Comparison of ENCODE assay signal across 15 cellular contexts in the genomic region with DNA sequence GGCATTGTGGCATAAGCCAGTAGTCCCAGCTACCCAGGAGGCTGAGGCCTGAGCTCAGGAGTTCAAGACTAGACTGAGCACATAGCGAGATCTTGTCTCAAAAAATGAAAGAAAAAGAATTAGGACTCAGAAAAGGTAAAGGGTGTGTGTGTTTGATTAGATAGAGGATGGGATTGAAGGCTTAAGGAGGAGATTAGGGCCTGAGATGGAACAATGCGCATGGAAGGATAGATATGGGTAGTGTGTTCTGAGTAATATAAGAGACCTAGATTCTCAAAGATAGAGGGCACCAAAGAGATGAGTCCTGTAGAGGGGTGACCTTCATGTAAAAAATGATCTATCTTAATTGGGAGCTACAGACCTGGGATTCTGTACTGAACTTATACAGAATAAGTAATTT. TPM values are rescaled to one million over a fixed set of nuclear protein-coding genes. Genes with fewer than 3 reads are reported as not detected.
DNase-seq lines count a peak whose midpoint lies in the region; ATAC-seq and TF ChIP-seq lines count a peak whose summit lies in the region.
"Had no signal": no experiment of that assay in that cellular context is flagged by ENCODE, and none has a peak within 500 bp of the region (broad histone marks: within the 10 kb centered on the region; RNA-seq: fewer than 3 reads in every experiment).

No MANE protein-coding gene starts in this region.

- intact Hi-C loops in activated CD4-positive, alpha-beta T cell treated with anti-CD3 and anti-CD28 coated beads for 36 hours (cut with DNase I, micrococcal nuclease), result loop anchor here in 1 of 2 experiments (5.0 kb wide), 1 partner anchor 163 kb away; no protein-coding TSS in a partner anchor
- intact Hi-C loops in activated CD4-positive, alpha-beta T cell treated with anti-CD3 and anti-CD28 coated beads, Interleukin-2, amount 10 ng/mL, durations not matched to agents 24 days and 14 days (cut with micrococcal nuclease), result no loop called here
- intact Hi-C loops in activated T-helper 1 cell treated with anti-CD3 and anti-CD28 coated beads, Interleukin-12 subunit alpha, Interleukin-12 subunit beta, Interleukin-2, Interleukin-4 antibody, amounts not matched to agents 30 ng/mL and 10 ng/mL and 1 ng/mL, durations not matched to agents 14 hours and 24 hours and 36 hours (cut with micrococcal nuclease), result loop anchor here (5.0 kb wide), 1 partner anchor 158 kb away; no protein-coding TSS in a partner anchor

- H3K27me3 Mint-ChIP-seq in activated CD4-positive, alpha-beta T cell treated with anti-CD3 and anti-CD28 coated beads for 36 hours, result no peaks in the 10 kb centered on the region
- H3K27me3 Mint-ChIP-seq in activated CD4-positive, alpha-beta T cell treated with anti-CD3 and anti-CD28 coated beads, Interleukin-2, amount 10 ng/mL, durations not matched to agents 24 days and 14 days, result no peaks in the 10 kb centered on the region
- no peaks in the 10 kb centered on the region for H3K27me3 Mint-ChIP-seq in activated T-helper 1 cell treated with anti-CD3 and anti-CD28 coated beads, Interleukin-12 subunit alpha, Interleukin-12 subunit beta, Interleukin-2, Interleukin-4 antibody, amounts not matched to agents 30 ng/mL and 10 ng/mL and 1 ng/mL, durations not matched to agents 14 hours and 24 hours and 36 hours (ENCODE audit: insufficient read depth)
- H3K27me3 Mint-ChIP-seq in nephron progenitor cell (ENCODE audit: low read depth, poor library complexity), result no peaks in the 10 kb centered on the region
- H3K27me3 Mint-ChIP-seq: activated CD4-positive, alpha-beta T cell treated with anti-CD3 and anti-CD28 coated beads, Interleukin-2, amount 10 ng/mL, durations not matched to agents 7 days and 5 days had no signal

- H3K4me2 ChIP-seq in MM.1S (ENCODE audit: low read depth, low read length), result no peak overlapping the region

- no peak overlapping the region for H3K4me3 Mint-ChIP-seq in activated CD4-positive, alpha-beta T cell treated with anti-CD3 and anti-CD28 coated beads for 36 hours
- no peak overlapping the region for H3K4me3 Mint-ChIP-seq in activated CD4-positive, alpha-beta T cell treated with anti-CD3 and anti-CD28 coated beads, Interleukin-2, amount 10 ng/mL, durations not matched to agents 24 days and 14 days
- no peak overlapping the region for H3K4me3 Mint-ChIP-seq in activated T-helper 1 cell treated with anti-CD3 and anti-CD28 coated beads, Interleukin-12 subunit alpha, Interleukin-12 subunit beta, Interleukin-2, Interleukin-4 antibody, amounts not matched to agents 30 ng/mL and 10 ng/mL and 1 ng/mL, durations not matched to agents 14 hours and 24 hours and 36 hours
- H3K4me3 Mint-ChIP-seq in nephron progenitor cell, result no peak overlapping the region
- H3K4me3 Mint-ChIP-seq: activated CD4-positive, alpha-beta T cell treated with anti-CD3 and anti-CD28 coated beads, Interleukin-2, amount 10 ng/mL, durations not matched to agents 7 days and 5 days had no signal

- ATAC-seq in activated CD4-positive, alpha-beta T cell treated with anti-CD3 and anti-CD28 coated beads for 36 hours, result peak; percentile 77
- ATAC-seq: upper lobe of right lung had no signal

- no peaks in the 10 kb centered on the region for H3K4me1 ChIP-seq in MM.1S (ENCODE audit: low read length)
- H3K4me1 ChIP-seq: upper lobe of right lung had no signal

- POLR2A ChIA-PET in activated CD4-positive, alpha-beta T cell treated with anti-CD3 and anti-CD28 coated beads for 36 hours (lab: Charles Lee), result no interaction called here

- H3K36me3 ChIP-seq in MM.1S (replicated peaks; ENCODE audit: insufficient read depth, low read length), result no peaks in the 10 kb centered on the region
- H3K36me3 ChIP-seq: upper lobe of right lung had no signal

- TF ChIP-seq CTCF in MM.1S (IDR thresholded peaks at IDR 0.05; ENCODE audit: low read length), result no peak
- TF ChIP-seq CTCF in nephron progenitor cell (IDR thresholded peaks at IDR 0.05), result no peak
- TF ChIP-seq CTCF in GM13976 (IDR thresholded peaks at IDR 0.05; ENCODE audit: borderline replicate concordance, control extremely low read depth, extremely low read depth, insufficient read depth, missing control alignments), result no peak

- no peak overlapping the region for H3K27ac ChIP-seq in MM.1S (ENCODE audit: low read length)
- H3K27ac ChIP-seq: upper lobe of right lung had no signal

- no peak overlapping the region for H2AFZ ChIP-seq in MM.1S (ENCODE audit: low read length)

- H3K9me3 Mint-ChIP-seq in activated CD4-positive, alpha-beta T cell treated with anti-CD3 and anti-CD28 coated beads for 36 hours (ENCODE audit: low read depth), result no peaks in the 10 kb centered on the region
- H3K9me3 Mint-ChIP-seq in activated CD4-positive, alpha-beta T cell treated with anti-CD3 and anti-CD28 coated beads, Interleukin-2, amount 10 ng/mL, durations not matched to agents 24 days and 14 days, result no peaks in the 10 kb centered on the region
- no peaks in the 10 kb centered on the region for H3K9me3 Mint-ChIP-seq in activated T-helper 1 cell treated with anti-CD3 and anti-CD28 coated beads, Interleukin-12 subunit alpha, Interleukin-12 subunit beta, Interleukin-2, Interleukin-4 antibody, amounts not matched to agents 30 ng/mL and 10 ng/mL and 1 ng/mL, durations not matched to agents 14 hours and 24 hours and 36 hours
- no peaks in the 10 kb centered on the region for H3K9me3 Mint-ChIP-seq in nephron progenitor cell
- H3K9me3 Mint-ChIP-seq: activated CD4-positive, alpha-beta T cell treated with anti-CD3 and anti-CD28 coated beads, Interleukin-2, amount 10 ng/mL, durations not matched to agents 7 days and 5 days had no signal

- CTCF ChIA-PET in activated CD4-positive, alpha-beta T cell treated with anti-CD3 and anti-CD28 coated beads for 36 hours (lab: Charles Lee), result interaction anchor here (0.6 to 1.5 kb wide), 7 partner anchors 9 to 739 kb away, joined by 3 to 4 read pairs (median 3); no protein-coding TSS in a partner anchor

- no peaks in the 10 kb centered on the region for H4K20me1 ChIP-seq in MM.1S (ENCODE audit: insufficient read depth, low read length)

- no peak overlapping the region for H3K27ac Mint-ChIP-seq in activated CD4-positive, alpha-beta T cell treated with anti-CD3 and anti-CD28 coated beads for 36 hours
- H3K27ac Mint-ChIP-seq in activated CD4-positive, alpha-beta T cell treated with anti-CD3 and anti-CD28 coated beads, Interleukin-2, amount 10 ng/mL, durations not matched to agents 24 days and 14 days, result no peak overlapping the region
- peak overlapping the region; percentile 5 for H3K27ac Mint-ChIP-seq in activated T-helper 1 cell treated with anti-CD3 and anti-CD28 coated beads, Interleukin-12 subunit alpha, Interleukin-12 subunit beta, Interleukin-2, Interleukin-4 antibody, amounts not matched to agents 30 ng/mL and 10 ng/mL and 1 ng/mL, durations not matched to agents 14 hours and 24 hours and 36 hours
- H3K27ac Mint-ChIP-seq in nephron progenitor cell, result peak overlapping the region; percentile 60
- H3K27ac Mint-ChIP-seq: activated CD4-positive, alpha-beta T cell treated with anti-CD3 and anti-CD28 coated beads, Interleukin-2, amount 10 ng/mL, durations not matched to agents 7 days and 5 days had no signal

- H3F3A ChIP-seq in MM.1S (ENCODE audit: insufficient read depth, low read length), result 0 out of 2 replicates have a peak, but pooled peaks cover 6% of the 10 kb centered on the region

- in situ Hi-C loops in GM13976 (cut with MboI; ENCODE audit: low sequenced_read_pairs, unreplicated experiment), result loop anchor here (25.0 kb wide), 1 partner anchor 723 kb away; no protein-coding TSS in a partner anchor

- H3K79me2 ChIP-seq in MM.1S (ENCODE audit: low read length), result no peaks in the 10 kb centered on the region

- no peaks in the 10 kb centered on the region for H3K36me3 Mint-ChIP-seq in activated CD4-positive, alpha-beta T cell treated with anti-CD3 and anti-CD28 coated beads for 36 hours (ENCODE audit: low read depth)
- H3K36me3 Mint-ChIP-seq in activated CD4-positive, alpha-beta T cell treated with anti-CD3 and anti-CD28 coated beads, Interleukin-2, amount 10 ng/mL, durations not matched to agents 24 days and 14 days (ENCODE audit: low read depth), result peaks cover 3% of the 10 kb centered on the region
- H3K36me3 Mint-ChIP-seq in activated T-helper 1 cell treated with anti-CD3 and anti-CD28 coated beads, Interleukin-12 subunit alpha, Interleukin-12 subunit beta, Interleukin-2, Interleukin-4 antibody, amounts not matched to agents 30 ng/mL and 10 ng/mL and 1 ng/mL, durations not matched to agents 14 hours and 24 hours and 36 hours (ENCODE audit: low read depth), result no peaks in the 10 kb centered on the region
- no peaks in the 10 kb centered on the region for H3K36me3 Mint-ChIP-seq in nephron progenitor cell (ENCODE audit: low read depth)

- peaks cover 18% of the 10 kb centered on the region for H3K4me1 Mint-ChIP-seq in activated CD4-positive, alpha-beta T cell treated with anti-CD3 and anti-CD28 coated beads for 36 hours
- peaks cover 10% of the 10 kb centered on the region for H3K4me1 Mint-ChIP-seq in activated CD4-positive, alpha-beta T cell treated with anti-CD3 and anti-CD28 coated beads, Interleukin-2, amount 10 ng/mL, durations not matched to agents 24 days and 14 days
- no peaks in the 10 kb centered on the region for H3K4me1 Mint-ChIP-seq in activated T-helper 1 cell treated with anti-CD3 and anti-CD28 coated beads, Interleukin-12 subunit alpha, Interleukin-12 subunit beta, Interleukin-2, Interleukin-4 antibody, amounts not matched to agents 30 ng/mL and 10 ng/mL and 1 ng/mL, durations not matched to agents 14 hours and 24 hours and 36 hours (ENCODE audit: low read depth)
- H3K4me1 Mint-ChIP-seq in nephron progenitor cell, result peaks cover 20% of the 10 kb centered on the region
- H3K4me1 Mint-ChIP-seq: activated CD4-positive, alpha-beta T cell treated with anti-CD3 and anti-CD28 coated beads, Interleukin-2, amount 10 ng/mL, durations not matched to agents 7 days and 5 days had no signal

- H3K9me3 ChIP-seq in MM.1S (replicated peaks; ENCODE audit: insufficient read depth, low read length), result no peaks in the 10 kb centered on the region
- H3K9me3 ChIP-seq: upper lobe of right lung had no signal

- no peak overlapping the region for H3K4me3 ChIP-seq in MM.1S (ENCODE audit: low read length)
- H3K4me3 ChIP-seq: upper lobe of right lung had no signal

- DNase-seq in activated CD4-positive, alpha-beta T cell treated with anti-CD3 and anti-CD28 coated beads for 36 hours, result no peak
- DNase-seq in activated CD4-positive, alpha-beta T cell treated with anti-CD3 and anti-CD28 coated beads, Interleukin-2, amount 10 ng/mL, durations not matched to agents 24 days and 14 days, result no peak
- DNase-seq in MM.1S (peak; percentile 31), nephron progenitor cell (no peak), GM13976 (ENCODE audit: low spot score) (no peak), SW480 (ENCODE audit: low spot score) (no peak), GF-D8 (lab: John Stamatoyannopoulos, UW) (no peak)
- no peak for DNase-seq in activated T-helper 1 cell treated with anti-CD3 and anti-CD28 coated beads, Interleukin-12 subunit alpha, Interleukin-12 subunit beta, Interleukin-2, Interleukin-4 antibody, amounts not matched to agents 30 ng/mL and 10 ng/mL and 1 ng/mL, durations not matched to agents 14 hours and 24 hours and 36 hours (ENCODE audit: low spot score)
- DNase-seq: activated CD4-positive, alpha-beta T cell treated with anti-CD3 and anti-CD28 coated beads, Interleukin-2, amount 10 ng/mL, durations not matched to agents 7 days and 5 days; effector memory CD4-positive, alpha-beta T cell; EL; kidney glomerular epithelial cell; NCI-H146; NCI-H748 treated with DMSO at 0.1 percent for 48 hours; upper lobe of right lung had no signal

- no peaks in the 10 kb centered on the region for H3K27me3 ChIP-seq in MM.1S (replicated peaks; ENCODE audit: insufficient read depth, low read length)
- H3K27me3 ChIP-seq: upper lobe of right lung had no signal

- H3K9me2 ChIP-seq in MM.1S (replicated peaks; ENCODE audit: insufficient read depth, low read length), result no peaks in the 10 kb centered on the region

- no peak overlapping the region for H3K9ac ChIP-seq in MM.1S (ENCODE audit: low read length)

RNA-seq across cellular contexts. Expression of gene RAB30, which starts 17.3 kb away (rescaled TPM):
- 10 to 100 TPM; 11.4 to 13.2 TPM for total RNA-seq in activated CD4-positive, alpha-beta T cell treated with anti-CD3 and anti-CD28 coated beads for 36 hours
- total RNA-seq in activated CD4-positive, alpha-beta T cell treated with anti-CD3 and anti-CD28 coated beads, Interleukin-2, amount 10 ng/mL, durations not matched to agents 24 days and 14 days, result 13.6 and 15.4 TPM in 2 replicates
- 15.2 and 16.0 TPM in 2 replicates for total RNA-seq in activated T-helper 1 cell treated with anti-CD3 and anti-CD28 coated beads, Interleukin-12 subunit alpha, Interleukin-12 subunit beta, Interleukin-2, Interleukin-4 antibody, amounts not matched to agents 30 ng/mL and 10 ng/mL and 1 ng/mL, durations not matched to agents 14 hours and 24 hours and 36 hours

Comparison
In these comparisons a context has a peak if more than half of its experiments do, and no peak if none do; other contexts are left out.
1. H3K27ac Mint-ChIP-seq: peak in activated T-helper 1 cell treated with anti-CD3 and anti-CD28 coated beads, Interleukin-12 subunit alpha, Interleukin-12 subunit beta, Interleukin-2, Interleukin-4 antibody, amounts not matched to agents 30 ng/mL and 10 ng/mL and 1 ng/mL, durations not matched to agents 14 hours and 24 hours and 36 hours (single experiment) and nephron progenitor cell (single experiment); none in activated CD4-positive, alpha-beta T cell treated with anti-CD3 and anti-CD28 coated beads for 36 hours (single experiment) and activated CD4-positive, alpha-beta T cell treated with anti-CD3 and anti-CD28 coated beads, Interleukin-2, amount 10 ng/mL, durations not matched to agents 24 days and 14 days (single experiment).